10 cellular contexts compared by ENCODE assay signal in genomic region chr9:66952581-66952980, GRCh38. TPM values are rescaled to one million over a fixed set of nuclear protein-coding genes. Genes with fewer than 3 reads are reported as not detected.
"Had no signal": no experiment of that assay in that cellular context is flagged by ENCODE, and none has a peak within 500 bp of the region (broad histone marks: within the 10 kb centered on the region; RNA-seq: fewer than 3 reads in every experiment).

No MANE protein-coding gene starts in this region.

RNA-seq across cellular contexts. Expression of gene SPATA31A3, which starts 39.8 kb away (rescaled TPM):
- total RNA-seq: activated CD4-positive, alpha-beta memory T cell treated with anti-CD3 and anti-CD28 coated beads, Interleukin-2, amount 10 ng/mL, durations not matched to agents 7 days and 5 days; activated CD8-positive, alpha-beta memory T cell treated with anti-CD3 and anti-CD28 coated beads, Interleukin-2, amount 10 ng/mL, durations not matched to agents 7 days and 5 days; ascending aorta; cardiac septum; NCI-H460; Peyer's patch; Right ventricle myocardium superior; T-helper 1 cell treated with Interleukin-12 subunit alpha and Interleukin-12 subunit beta and Interleukin-4 antibody, amounts not matched to agents 30 ng/mL and 1 ng/mL, for 36 hours; T-helper 2 cell treated with Interferon-gamma antibody and Interleukin-4, amounts not matched to agents 100 ng/mL and 5 ng/mL, for 36 hours had no signal
- polyA plus RNA-seq: K562 had no signal

RNA-seq across cellular contexts. Expression of gene ZNF658, which starts 52.1 kb away (rescaled TPM):
- total RNA-seq: ascending aorta had no signal
